ENCODE assay signal across 7 cellular contexts in genomic region chrX:131746491-131746968, GRCh38.
DNase-seq lines count a peak whose midpoint lies in the region; ATAC-seq and TF ChIP-seq lines count a peak whose summit lies in the region.

No MANE protein-coding gene starts in this region.

- peak; percentile 78 to 79 for DNase-seq in SJSA1 (ENCODE audit: low read depth in 1 of 2, low spot score in 2 of 2)
- peak; percentile 86 for DNase-seq in left cardiac atrium
- peak; percentile 83 to 87 for DNase-seq in uterus
- no peak for DNase-seq in iPS-NIHi11 (ENCODE audit: low spot score)
- DNase-seq in ecto neural progenitor cell (ENCODE audit: low spot score) = no peak

- intact Hi-C loops in left cardiac atrium (cut with DNase I) (no loop called here), uterus (cut with DNase I; ENCODE audit: low total_unique reads) (no loop called here)

- H3K27me3 ChIP-seq in SJSA1 (replicated peaks) (no peaks in the 10 kb centered on the region), uterus (no peaks in the 10 kb centered on the region)

- ATAC-seq in HG03135 (IDR thresholded peaks at IDR 0.05; ENCODE audit: unreplicated experiment) (peak; percentile 55), left cardiac atrium (peak in 1 of 2 donors; percentile 81)

- TF ChIP-seq POLR2A in uterus (IDR thresholded peaks at IDR 0.05) = no peak

- peak overlapping the region; percentile 54 for H3K4me3 ChIP-seq in GM12875 (ENCODE audit: low read depth, low read length)
- H3K4me3 ChIP-seq in SJSA1 = peak overlapping the region; percentile 40
- peak overlapping the region; percentile 33 to 49 for H3K4me3 ChIP-seq in uterus

- H3K27ac ChIP-seq in SJSA1 = peak overlapping the region; percentile 97
- peak overlapping the region; percentile 62 to 79 for H3K27ac ChIP-seq in uterus

- H3K4me1 ChIP-seq in SJSA1 (replicated peaks) = peaks cover 14% of the 10 kb centered on the region
- H3K4me1 ChIP-seq in uterus = no peaks in the 10 kb centered on the region

- TF ChIP-seq CTCF in GM12875 (IDR thresholded peaks at IDR 0.05; ENCODE audit: borderline replicate concordance, insufficient read depth, low read depth, low read length) (peak; percentile 16; the same call in 1 of the 2 replicates), uterus (IDR thresholded peaks at IDR 0.05) (peak; percentile 30 to 69 (median 48))

- H3K9me3 ChIP-seq in SJSA1 (replicated peaks) = no peaks in the 10 kb centered on the region
- no peaks in the 10 kb centered on the region for H3K9me3 ChIP-seq in uterus

- H3K36me3 ChIP-seq in SJSA1 (no peaks in the 10 kb centered on the region), uterus (no peaks in the 10 kb centered on the region)

Comparison
In these comparisons a context has a peak if more than half of its experiments do, and no peak if none do; other contexts are left out.
1. DNase-seq: peak in SJSA1 (2 of 2), left cardiac atrium (single experiment) and uterus (2 of 2); none in iPS-NIHi11 (single experiment) and ecto neural progenitor cell (single experiment).
2. Peak in every context shown above with its lines, with median percentiles within 50 percentile points of each other: H3K4me3 ChIP-seq.